18 cellular contexts compared by ENCODE assay signal in the genomic region with DNA sequence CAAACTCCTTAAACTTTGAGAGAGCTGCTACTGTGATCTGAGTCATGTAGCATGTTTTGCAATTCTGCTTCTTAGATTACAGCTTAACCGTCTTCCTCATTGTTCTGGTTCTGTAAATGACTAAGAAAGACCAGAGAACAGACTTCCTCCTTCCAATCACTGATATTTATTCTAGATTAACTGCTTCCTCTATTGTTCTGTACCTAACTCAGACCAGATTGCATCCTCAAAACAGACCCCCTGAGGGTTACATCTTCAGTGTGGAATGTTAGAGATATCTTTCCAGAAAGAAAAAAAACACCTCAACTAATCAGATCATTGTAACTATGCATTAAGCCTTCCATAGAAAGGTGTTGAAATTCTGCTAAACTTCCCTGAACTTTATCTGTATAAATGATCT. TPM values are rescaled to one million over a fixed set of nuclear protein-coding genes. Genes with fewer than 3 reads are reported as not detected.
DNase-seq lines count a peak whose midpoint lies in the region; ATAC-seq, FAIRE-seq and TF ChIP-seq lines count a peak whose summit lies in the region.
"Had no signal": no experiment of that assay in that cellular context is flagged by ENCODE, and none has a peak within 500 bp of the region (broad histone marks: within the 10 kb centered on the region; RNA-seq: fewer than 3 reads in every experiment).

No MANE protein-coding gene starts in this region.

- no peak overlapping the region for H3K9ac ChIP-seq in endothelial cell of umbilical vein (replicated peaks; ENCODE audit: extremely low read depth, insufficient read depth, low read length)

- no peaks in the 10 kb centered on the region for H4K20me1 ChIP-seq in endothelial cell of umbilical vein (replicated peaks; ENCODE audit: control insufficient read depth, extremely low read depth, insufficient read depth, low read length)

- no peak overlapping the region for H2AFZ ChIP-seq in endothelial cell of umbilical vein (ENCODE audit: low read depth, low read length)

- H3K4me2 ChIP-seq in endothelial cell of umbilical vein (ENCODE audit: insufficient read depth, low read length), result no peak overlapping the region

- H3K4me1 ChIP-seq in endothelial cell of umbilical vein (ENCODE audit: control insufficient read depth, extremely low read depth, insufficient read depth, low read length), result no peaks in the 10 kb centered on the region

- H3K36me3 ChIP-seq in endothelial cell of umbilical vein (ENCODE audit: control insufficient read depth in 2 of 2, extremely low read depth in 1 of 2, insufficient read depth in 2 of 2, low read length in 2 of 2), result no peaks in the 10 kb centered on the region
- H3K36me3 ChIP-seq: MG63 had no signal

- peak; percentile 58 for FAIRE-seq in endothelial cell of umbilical vein (lab: Jason Lieb, UNC)
- FAIRE-seq: D721Med, GM12878 had no signal

- no peaks in the 10 kb centered on the region for H3K9me1 ChIP-seq in endothelial cell of umbilical vein (replicated peaks; ENCODE audit: control insufficient read depth, extremely low read depth, insufficient read depth, low read length)

- intact Hi-C loops in endothelial cell of umbilical vein (cut with micrococcal nuclease), result no loop called here

- peak; percentile 78 for DNase-seq in GF-D8 (lab: John Stamatoyannopoulos, UW)
- peak; percentile 26 for DNase-seq in OCI-M1 (lab: John Stamatoyannopoulos, UW)
- DNase-seq in endothelial cell of umbilical vein (ENCODE audit: low read depth, low spot score), result peak; percentile 19
- peak; percentile 37 for DNase-seq in pons (ENCODE audit: low spot score)
- DNase-seq in activated effector memory CD4-positive, alpha-beta T cell treated with Interleukin-2 at 50 U/mL for 16 hours, result no peak
- no peak for DNase-seq in DMS79 treated with DMSO at 0.1 percent for 48 hours (lab: John Stamatoyannopoulos, UW)
- no peak for DNase-seq in HuH-7.5 (ENCODE audit: low spot score)
- DNase-seq: activated CD8-positive, alpha-beta T cell treated with anti-CD3 and anti-CD28 coated beads for 36 hours; activated naive CD8-positive, alpha-beta T cell treated with anti-CD3 and anti-CD28 coated beads for 36 hours; effector CD8-positive, alpha-beta T cell; MG63; NCI-H524 treated with DMSO at 0.1 percent for 48 hours; T-cell had no signal

- H3K27me3 ChIP-seq in endothelial cell of umbilical vein (ENCODE audit: control insufficient read depth in 2 of 2, insufficient read depth in 2 of 2, low read length in 2 of 2), result no peaks in the 10 kb centered on the region
- H3K27me3 ChIP-seq: MG63 had no signal

- TF ChIP-seq CTCF in endothelial cell of umbilical vein (IDR thresholded peaks at IDR 0.05; ENCODE audit: extremely low read depth in 1 of 2, insufficient read depth in 1 of 2, low read depth in 1 of 2, low read length in 2 of 2), result no peak

- no peaks in the 10 kb centered on the region for H3K9me3 ChIP-seq in endothelial cell of umbilical vein (replicated peaks; ENCODE audit: control insufficient read depth, insufficient read depth, low read length)
- H3K9me3 ChIP-seq: MG63 had no signal

- H3K27ac ChIP-seq in endothelial cell of umbilical vein (ENCODE audit: insufficient read depth, low read depth, low read length), result no peak overlapping the region

- no peaks in the 10 kb centered on the region for H3K79me2 ChIP-seq in endothelial cell of umbilical vein (ENCODE audit: control insufficient read depth, insufficient read depth, low read length)

- BruUV-seq in endothelial cell of umbilical vein (replicated peaks; lab: Mats Ljungman, UMichigan), result no TSS peak

- dilution Hi-C loops in endothelial cell of umbilical vein (cut with MboI; ENCODE audit: extremely low pct_ligation_motif_present, low sequenced_read_pairs), result no loop called here

- no peak for ATAC-seq in GM21528 (IDR thresholded peaks at IDR 0.05; ENCODE audit: low FRiP score, unreplicated experiment)
- ATAC-seq: activated CD8-positive, alpha-beta T cell treated with anti-CD3 and anti-CD28 coated beads for 36 hours; GM12878; T-cell had no signal

- no peak for TF ChIP-seq POLR2A in endothelial cell of umbilical vein (IDR thresholded peaks at IDR 0.05; ENCODE audit: low read depth, low read length)

- POLR2A ChIA-PET in endothelial cell of umbilical vein (lab: Charles Lee), result no interaction called here

- CTCF ChIA-PET in endothelial cell of umbilical vein (lab: Charles Lee), result interaction anchor here (1.0 kb wide), 1 partner anchor 89 kb away, joined by 4 read pairs; no protein-coding TSS in a partner anchor

- no peak overlapping the region for H3K4me3 ChIP-seq in endothelial cell of umbilical vein (replicated peaks in 1 of 3; ENCODE audit: insufficient read depth in 1 of 3, low read depth in 1 of 3, low read length in 3 of 3)
- H3K4me3 ChIP-seq: GM12878, MG63 had no signal

TF ChIP-seq in endothelial cell of umbilical vein, 7 proteins besides CTCF, POLR2A, EP300 and RAD21:
- TF ChIP-seq FOS (IDR thresholded peaks at IDR 0.05; ENCODE audit: borderline replicate concordance, insufficient read depth, low read length) (no peak), MYC (IDR thresholded peaks at IDR 0.05; ENCODE audit: low read depth, low read length) (no peak), JUN (IDR thresholded peaks at IDR 0.05; ENCODE audit: borderline replicate concordance, insufficient read depth, insufficient read length, low read depth) (no peak), EZH2 (IDR thresholded peaks at IDR 0.05; ENCODE audit: borderline replicate concordance, low read depth, low read length, severe bottlenecking) (no peak), GATA2 (IDR thresholded peaks at IDR 0.05; ENCODE audit: insufficient read depth, insufficient read length, low read depth, low read length) (no peak), POLR2AphosphoS5 (IDR thresholded peaks at IDR 0.05; ENCODE audit: insufficient read depth, low read depth, low read length) (no peak)
- TF ChIP-seq, protein P1, sequence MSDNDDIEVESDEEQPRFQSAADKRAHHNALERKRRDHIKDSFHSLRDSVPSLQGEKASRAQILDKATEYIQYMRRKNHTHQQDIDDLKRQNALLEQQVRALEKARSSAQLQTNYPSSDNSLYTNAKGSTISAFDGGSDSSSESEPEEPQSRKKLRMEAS (IDR thresholded peaks at IDR 0.05; ENCODE audit: insufficient read depth, insufficient read length), result no peak

RNA-seq across cellular contexts. Expression of a gene that starts 5.7 kb away (rescaled TPM):
- not detected in 2 replicates for total RNA-seq in endothelial cell of umbilical vein
- not detected in 2 replicates for polyA plus RNA-seq in endothelial cell of umbilical vein
- polyA plus RNA-seq in endothelial cell of umbilical vein (2011; cell fraction: cytosol; rRNA removed), result not detected in 2 replicates
- polyA plus RNA-seq in endothelial cell of umbilical vein (2011; cell fraction: nucleus; rRNA removed), result not detected in 2 replicates
- not detected in 2 replicates for polyA plus RNA-seq in endothelial cell of umbilical vein (2012)
- polyA minus RNA-seq in endothelial cell of umbilical vein, result not detected in 2 replicates
- not detected for polyA minus RNA-seq in endothelial cell of umbilical vein (2011; cell fraction: cytosol; rRNA and poly(A)+ RNA removed)
- polyA minus RNA-seq in endothelial cell of umbilical vein (2011; cell fraction: nucleus; rRNA and poly(A)+ RNA removed), result not detected in 2 replicates
- total RNA-seq: activated CD8-positive, alpha-beta T cell treated with anti-CD3 and anti-CD28 coated beads for 36 hours; activated naive CD8-positive, alpha-beta T cell treated with anti-CD3 and anti-CD28 coated beads for 36 hours; GM12878; skeletal muscle tissue; T-cell; ureter had no signal
- polyA plus RNA-seq: GM12878 had no signal

RNA-seq across cellular contexts. Expression of a gene that starts 57.1 kb away (rescaled TPM):
- total RNA-seq in endothelial cell of umbilical vein, result not detected in 2 replicates
- polyA plus RNA-seq in endothelial cell of umbilical vein, result not detected in 2 replicates
- polyA plus RNA-seq in endothelial cell of umbilical vein (2011; cell fraction: cytosol; rRNA removed), result not detected in 2 replicates
- polyA plus RNA-seq in endothelial cell of umbilical vein (2011; cell fraction: nucleus; rRNA removed), result not detected in 2 replicates
- polyA plus RNA-seq in endothelial cell of umbilical vein (2012), result not detected in 2 replicates
- polyA minus RNA-seq in endothelial cell of umbilical vein, result not detected in 2 replicates
- polyA minus RNA-seq in endothelial cell of umbilical vein (2011; cell fraction: cytosol; rRNA and poly(A)+ RNA removed), result not detected
- polyA minus RNA-seq in endothelial cell of umbilical vein (2011; cell fraction: nucleus; rRNA and poly(A)+ RNA removed), result not detected in 2 replicates
- total RNA-seq: activated CD8-positive, alpha-beta T cell treated with anti-CD3 and anti-CD28 coated beads for 36 hours; activated naive CD8-positive, alpha-beta T cell treated with anti-CD3 and anti-CD28 coated beads for 36 hours; GM12878; skeletal muscle tissue; T-cell; ureter had no signal
- polyA plus RNA-seq: GM12878 had no signal

Comparison
In these comparisons a context has a peak if more than half of its experiments do, and no peak if none do; other contexts are left out.
1. DNase-seq: peak in GF-D8 (single experiment), OCI-M1 (single experiment), endothelial cell of umbilical vein (single experiment) and pons (single experiment); none in activated effector memory CD4-positive, alpha-beta T cell treated with Interleukin-2 at 50 U/mL for 16 hours (single experiment), DMS79 treated with DMSO at 0.1 percent for 48 hours (single experiment) and HuH-7.5 (single experiment).